In the genomic region with DNA sequence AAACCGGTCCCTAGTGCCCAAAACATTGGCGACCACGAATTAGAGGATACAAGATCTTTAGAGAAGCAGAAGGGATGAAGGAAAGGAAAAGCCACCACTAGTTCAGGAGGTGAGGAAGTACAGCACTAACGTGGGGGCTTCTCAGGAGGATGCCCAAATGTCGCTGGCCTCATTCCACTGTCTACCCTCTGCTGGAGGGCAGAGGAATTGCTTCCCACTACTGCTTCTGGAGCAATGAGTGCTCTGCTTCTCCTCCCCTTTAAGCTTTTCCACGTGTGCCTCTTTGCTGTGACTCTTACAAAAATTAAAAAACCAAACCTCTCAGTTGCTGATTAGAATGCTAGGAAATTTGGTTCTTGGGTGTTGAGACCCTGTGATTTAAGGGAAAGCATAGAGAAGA, we compare ENCODE assay signal across 8 cellular contexts.
DNase-seq lines count a peak whose midpoint lies in the region; ATAC-seq and TF ChIP-seq lines count a peak whose summit lies in the region.

No MANE protein-coding gene starts in this region.

- no peak overlapping the region for H3K9ac ChIP-seq in MM.1S (ENCODE audit: low read length)

- no peaks in the 10 kb centered on the region for H4K20me1 ChIP-seq in MM.1S (ENCODE audit: insufficient read depth, low read length)

- no peaks in the 10 kb centered on the region for H3K36me3 ChIP-seq in MM.1S (replicated peaks; ENCODE audit: insufficient read depth, low read length)

- H3K27me3 ChIP-seq in MM.1S (replicated peaks; ENCODE audit: insufficient read depth, low read length) = no peaks in the 10 kb centered on the region

- no peaks in the 10 kb centered on the region for H3K9me2 ChIP-seq in MM.1S (replicated peaks; ENCODE audit: insufficient read depth, low read length)

- ATAC-seq in GM18909 (IDR thresholded peaks at IDR 0.05; ENCODE audit: poor library complexity, unreplicated experiment) = peak; percentile 73
- no peak for ATAC-seq in stimulated activated naive CD8-positive, alpha-beta T cell treated with anti-CD3 and anti-CD28 coated beads, Interleukin-15, Interleukin-2, amounts not matched to agents 100 U/mL and 50 U/mL, for 24 hours
- ATAC-seq in GM18517 (IDR thresholded peaks at IDR 0.05; ENCODE audit: unreplicated experiment) = no peak
- ATAC-seq in GM21447 (IDR thresholded peaks at IDR 0.05; ENCODE audit: unreplicated experiment) = no peak

- H3K4me3 ChIP-seq in MM.1S (ENCODE audit: low read length) (no peak overlapping the region), epithelial cell of proximal tubule (ENCODE audit: low read depth, low read length) (no peak overlapping the region)

- peak; percentile 38 for TF ChIP-seq CTCF in MM.1S (IDR thresholded peaks at IDR 0.05; ENCODE audit: low read length)
- TF ChIP-seq CTCF in epithelial cell of proximal tubule (conservative IDR thresholded peaks at IDR 0.05; ENCODE audit: low read depth, low read length) = peak; percentile 65

- no peak overlapping the region for H2AFZ ChIP-seq in MM.1S (ENCODE audit: low read length)

- H3K79me2 ChIP-seq in MM.1S (ENCODE audit: low read length) = no peaks in the 10 kb centered on the region

- peak; percentile 4 for DNase-seq in AG08396 (ENCODE audit: low spot score)
- DNase-seq in MM.1S = no peak
- no peak for DNase-seq in epithelial cell of proximal tubule (ENCODE audit: low read depth)
- no peak for DNase-seq in stimulated activated naive CD8-positive, alpha-beta T cell treated with anti-CD3 and anti-CD28 coated beads, Interleukin-15, Interleukin-2, amounts not matched to agents 100 U/mL and 50 U/mL, for 24 hours
- no peak for DNase-seq in NCI-H1092 treated with DMSO at 0.1 percent for 48 hours (lab: John Stamatoyannopoulos, UW)

- no peak overlapping the region for H3K27ac ChIP-seq in MM.1S (ENCODE audit: low read length)

- no peaks in the 10 kb centered on the region for H3F3A ChIP-seq in MM.1S (ENCODE audit: insufficient read depth, low read length)

- H3K4me1 ChIP-seq in MM.1S (ENCODE audit: low read length) = no peaks in the 10 kb centered on the region

- no peaks in the 10 kb centered on the region for H3K9me3 ChIP-seq in MM.1S (replicated peaks; ENCODE audit: insufficient read depth, low read length)

- no peak overlapping the region for H3K4me2 ChIP-seq in MM.1S (ENCODE audit: low read depth, low read length)
